In genomic region chr1:43366179-43366578, GRCh38 we compare ENCODE assay signal across 9 cellular contexts. TPM values are rescaled to one million over a fixed set of nuclear protein-coding genes. Genes with fewer than 3 reads are reported as not detected.
A peak's percentile ranks its signal among the peaks of the same experiment; 100 is the strongest.
DNase-seq lines count a peak whose midpoint lies in the region; ATAC-seq and TF ChIP-seq lines count a peak whose summit lies in the region.
"Had no signal": no experiment of that assay in that cellular context is flagged by ENCODE, and none has a peak within 500 bp of the region (broad histone marks: within the 10 kb centered on the region; RNA-seq: fewer than 3 reads in every experiment).

No MANE protein-coding gene starts in this region.

- H2BK12ac ChIP-seq in trophoblast cell (ENCODE audit: low read length) = no peak overlapping the region

- peak overlapping the region; percentile 95 for H3K18ac ChIP-seq in trophoblast cell (ENCODE audit: low read length)

- intact Hi-C loops in OCI-LY7 (cut with micrococcal nuclease; ENCODE audit: unreplicated experiment) = no loop called here

- H4K8ac ChIP-seq in trophoblast cell (ENCODE audit: low read depth, low read length) = peak overlapping the region; percentile 78

- peaks cover 20% of the 10 kb centered on the region for H3K79me1 ChIP-seq in trophoblast cell (ENCODE audit: low read length)

- no peak overlapping the region for H3K23ac ChIP-seq in trophoblast cell (ENCODE audit: low read length)

- POLR2A ChIA-PET in OCI-LY7 (lab: Charles Lee) = interaction anchor here (0.6 kb wide), 1 partner anchor 48 kb away, joined by 3 read pairs; no protein-coding TSS in a partner anchor

- peak overlapping the region; percentile 66 for H3K4me3 ChIP-seq in GM12864 (ENCODE audit: low read depth, low read length)
- H3K4me3 ChIP-seq in OCI-LY7 (ENCODE audit: low read depth, low read length, poor library complexity, severe bottlenecking) = peak overlapping the region; percentile 93
- H3K4me3 ChIP-seq in epithelial cell of proximal tubule (ENCODE audit: low read depth, low read length) = peak overlapping the region; percentile 94
- no peak overlapping the region for H3K4me3 ChIP-seq in trophoblast cell (ENCODE audit: low read depth, low read length)

- no peaks in the 10 kb centered on the region for H3K27me3 ChIP-seq in trophoblast cell (ENCODE audit: insufficient read depth, low read length)

- no TSS peak for BruUV-seq in OCI-LY7 (replicated peaks; lab: Mats Ljungman, UMichigan)

- H2BK120ac ChIP-seq in trophoblast cell (ENCODE audit: insufficient read depth, low read length, poor library complexity) = no peak overlapping the region

- H3K9ac ChIP-seq in trophoblast cell (ENCODE audit: low read length) = peak overlapping the region; percentile 55

- H3K9me3 ChIP-seq in OCI-LY7 (ENCODE audit: low read length) = no peaks in the 10 kb centered on the region
- no peaks in the 10 kb centered on the region for H3K9me3 ChIP-seq in trophoblast cell (ENCODE audit: insufficient read depth, low read depth, low read length)

- H4K20me1 ChIP-seq in OCI-LY7 (ENCODE audit: insufficient read depth, low read length) = no peaks in the 10 kb centered on the region

- H3K4me1 ChIP-seq in OCI-LY7 (ENCODE audit: insufficient read depth, low read length, poor library complexity, severe bottlenecking) (peaks cover 29% of the 10 kb centered on the region), trophoblast cell (ENCODE audit: control insufficient read depth in 1 of 2, insufficient read depth in 2 of 2, low read length in 2 of 2) (peaks cover 25 to 26% of the 10 kb centered on the region in 2 experiments)

- no peak overlapping the region for H4K12ac ChIP-seq in trophoblast cell (ENCODE audit: low read depth, low read length)

- H3K79me2 ChIP-seq in OCI-LY7 (ENCODE audit: insufficient read depth, low read depth, low read length) = peaks cover 16% of the 10 kb centered on the region; the same call in 1 of the 2 replicates
- peaks cover 15% of the 10 kb centered on the region for H3K79me2 ChIP-seq in trophoblast cell (ENCODE audit: control insufficient read depth, insufficient read depth, low read length, poor library complexity)

- H3K36me3 ChIP-seq in OCI-LY7 (ENCODE audit: insufficient read depth, low read length) (peaks cover 44% of the 10 kb centered on the region), trophoblast cell (ENCODE audit: control insufficient read depth in 1 of 2, insufficient read depth in 2 of 2, low read length in 2 of 2) (peaks cover 21 to 39% of the 10 kb centered on the region in 2 experiments)

- no CpG with 5 or more reads among the region's 11 CpGs for WGBS in trophoblast cell (ENCODE audit: extremely low coverage, insufficient coverage, insufficient read length)

- H2BK5ac ChIP-seq in trophoblast cell (ENCODE audit: low read depth, low read length, poor library complexity) = no peak overlapping the region

- ATAC-seq in GM18867 (IDR thresholded peaks at IDR 0.05; ENCODE audit: unreplicated experiment) (no peak), HG02938 (IDR thresholded peaks at IDR 0.05; ENCODE audit: unreplicated experiment) (no peak)

- H2AFZ ChIP-seq in OCI-LY7 (ENCODE audit: low read length) (no peak overlapping the region), trophoblast cell (ENCODE audit: insufficient read depth, low read length, poor library complexity) (no peak overlapping the region)

- DNase-seq in GM12864 (ENCODE audit: low read depth) = no peak
- DNase-seq in OCI-LY7 (ENCODE audit: low spot score) = peak; percentile 31
- no peak for DNase-seq in epithelial cell of proximal tubule (ENCODE audit: low read depth)
- DNase-seq in trophoblast cell = peak; percentile 65
- DNase-seq in NCI-H1417 (lab: John Stamatoyannopoulos, UW) = no peak
- DNase-seq in NCI-H446 (lab: John Stamatoyannopoulos, UW) = no peak

- no peak overlapping the region for H2AK5ac ChIP-seq in trophoblast cell (ENCODE audit: low read length)

- H3K9me2 ChIP-seq in OCI-LY7 (ENCODE audit: insufficient read depth, low read length) = no peaks in the 10 kb centered on the region

- TF ChIP-seq CTCF in GM12864 (IDR thresholded peaks at IDR 0.05; ENCODE audit: low read depth, low read length, missing control alignments) = no peak
- TF ChIP-seq CTCF in OCI-LY7 (conservative IDR thresholded peaks at IDR 0.05; ENCODE audit: low read length) = no peak
- no peak for TF ChIP-seq CTCF in epithelial cell of proximal tubule (conservative IDR thresholded peaks at IDR 0.05; ENCODE audit: low read depth, low read length)

- CTCF ChIA-PET in OCI-LY7 (lab: Charles Lee; ENCODE audit: unreplicated experiment) = no interaction called here

- H4K91ac ChIP-seq in trophoblast cell (ENCODE audit: low read depth, low read length) = peak overlapping the region; percentile 96

- H3K27ac ChIP-seq in OCI-LY7 (ENCODE audit: low read depth, low read length, poor library complexity, severe bottlenecking) (no peak overlapping the region), trophoblast cell (ENCODE audit: low read depth, low read length) (peak overlapping the region; percentile 96)

- peak overlapping the region; percentile 98 for H3K4me2 ChIP-seq in OCI-LY7 (ENCODE audit: low read length)
- H3K4me2 ChIP-seq in trophoblast cell (ENCODE audit: low read length) = peak overlapping the region; percentile 91

- peak overlapping the region; percentile 50 for H3K4ac ChIP-seq in trophoblast cell (ENCODE audit: low read depth, low read length)

- H3K14ac ChIP-seq in trophoblast cell (ENCODE audit: low read length) = peak overlapping the region; percentile 5

RNA-seq across cellular contexts. Expression of gene ELOVL1, which starts 1.6 kb away (rescaled TPM):
- 24.4 and 35.9 TPM in 2 replicates for total RNA-seq in OCI-LY7 (2014; rRNA removed; shearing (Covaris generic))
- 38.2 and 43.9 TPM in 2 replicates for total RNA-seq in OCI-LY7 (2022)
- 100 and 143 TPM in 2 replicates for total RNA-seq in epithelial cell of proximal tubule
- 85.2 and 91.6 TPM in 2 replicates for polyA plus RNA-seq in trophoblast cell (2013)

RNA-seq across cellular contexts. Expression of gene CDC20, which starts 7.4 kb away (rescaled TPM):
- 153 and 174 TPM in 2 replicates for total RNA-seq in OCI-LY7 (2014; rRNA removed; shearing (Covaris generic))
- total RNA-seq in OCI-LY7 (2022) (209 and 223 TPM in 2 replicates), epithelial cell of proximal tubule (166 and 308 TPM in 2 replicates)
- polyA plus RNA-seq in trophoblast cell (2013) = 66.6 and 71.8 TPM in 2 replicates

RNA-seq across cellular contexts. Expression of gene MED8, which starts 23.4 kb away (rescaled TPM):
- 37.6 and 38.8 TPM in 2 replicates for total RNA-seq in OCI-LY7 (2014; rRNA removed; shearing (Covaris generic))
- 37.8 and 38.4 TPM in 2 replicates for total RNA-seq in OCI-LY7 (2022)
- 25.2 and 41.7 TPM in 2 replicates for total RNA-seq in epithelial cell of proximal tubule
- 41.5 and 42.1 TPM in 2 replicates for polyA plus RNA-seq in trophoblast cell (2013)

RNA-seq across cellular contexts. Expression of gene SZT2, which starts 23.5 kb away (rescaled TPM):
- 25.2 and 33.7 TPM in 2 replicates for total RNA-seq in OCI-LY7 (2014; rRNA removed; shearing (Covaris generic))
- total RNA-seq in OCI-LY7 (2022) (79.4 and 79.8 TPM in 2 replicates), epithelial cell of proximal tubule (7.7 and 10.6 TPM in 2 replicates)
- polyA plus RNA-seq in trophoblast cell (2013) = 8.0 and 9.5 TPM in 2 replicates

RNA-seq across cellular contexts. Expression of gene MPL, which starts 28.6 kb away (rescaled TPM):
- total RNA-seq in OCI-LY7 (2014; rRNA removed; shearing (Covaris generic)) = not detected in 2 replicates
- total RNA-seq in OCI-LY7 (2022) (not detected in 2 replicates), epithelial cell of proximal tubule (not detected in 2 replicates)
- polyA plus RNA-seq in trophoblast cell (2013) = 0.04 and 0.08 TPM in 2 replicates
- total RNA-seq: M059J had no signal

Comparison
In these comparisons a context has a peak if more than half of its experiments do, and no peak if none do; other contexts are left out.
1. DNase-seq: peak in OCI-LY7 (single experiment) and trophoblast cell (2 of 2); none in GM12864 (single experiment), epithelial cell of proximal tubule (single experiment), NCI-H1417 (0 of 3) and NCI-H446 (0 of 2).